In the genomic region with DNA sequence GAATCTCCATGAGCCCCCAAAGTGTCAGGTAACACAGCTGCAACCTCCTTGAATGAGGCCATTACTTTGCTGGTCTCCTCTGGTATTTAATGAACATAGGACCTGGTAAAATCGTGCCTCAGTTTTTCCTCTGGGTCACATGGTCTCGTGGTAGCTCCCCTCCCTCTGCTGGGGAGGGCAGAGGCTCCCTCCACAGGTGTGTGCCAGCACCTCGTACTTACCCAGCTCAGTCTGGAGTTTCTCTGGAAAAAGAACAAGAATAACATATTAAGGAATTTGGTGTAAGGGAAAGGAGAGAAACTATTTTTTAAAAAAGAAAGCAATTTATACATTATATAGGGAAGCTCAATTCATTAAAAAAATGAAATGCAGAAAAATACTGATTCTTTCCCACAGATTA, we compare ENCODE assay signal across 20 cellular contexts. TPM values are rescaled to one million over a fixed set of nuclear protein-coding genes. Genes with fewer than 3 reads are reported as not detected.
DNase-seq lines count a peak whose midpoint lies in the region; ATAC-seq and TF ChIP-seq lines count a peak whose summit lies in the region.
"Had no signal": no experiment of that assay in that cellular context is flagged by ENCODE, and none has a peak within 500 bp of the region (broad histone marks: within the 10 kb centered on the region; RNA-seq: fewer than 3 reads in every experiment).

No MANE protein-coding gene starts in this region.

- H3K27me3 Mint-ChIP-seq in GM23338 (ENCODE audit: insufficient read depth, low read depth, poor library complexity) (peaks cover 9% of the 10 kb centered on the region), WTC11 (ENCODE audit: low read depth) (peaks cover 10% of the 10 kb centered on the region), nephron progenitor cell (ENCODE audit: low read depth, poor library complexity) (peaks cover 13% of the 10 kb centered on the region)

- ATAC-seq in GM23338, result peak; percentile 56
- ATAC-seq in WTC11, result peak; percentile 44

- POLR2A ChIA-PET in WTC11 (lab: Charles Lee), result no interaction called here

- no peak overlapping the region for H3K27ac Mint-ChIP-seq in GM23338
- H3K27ac Mint-ChIP-seq in WTC11, result no peak overlapping the region
- H3K27ac Mint-ChIP-seq in nephron progenitor cell, result peak overlapping the region; percentile 46
- H3K27ac Mint-ChIP-seq: CD4-positive, alpha-beta memory T cell had no signal

- no peaks in the 10 kb centered on the region for H3K4me1 Mint-ChIP-seq in GM23338
- H3K4me1 Mint-ChIP-seq in WTC11, result 0 out of 2 replicates have a peak, but pooled peaks cover 3% of the 10 kb centered on the region
- H3K4me1 Mint-ChIP-seq in nephron progenitor cell, result peaks cover 5% of the 10 kb centered on the region
- H3K4me1 Mint-ChIP-seq: CD4-positive, alpha-beta memory T cell had no signal

- no peak for DNase-seq in GM23338 (ENCODE audit: low spot score)
- peak; percentile 18 for DNase-seq in H7
- no peak for DNase-seq in WTC11 (ENCODE audit: low spot score)
- no peak for DNase-seq in nephron progenitor cell
- no peak for DNase-seq in HK-2 (ENCODE audit: unreplicated experiment)
- no peak for DNase-seq in glomerular visceral epithelial cell (ENCODE audit: extremely low spot score)
- DNase-seq: C1 segment of cervical spinal cord; Calu3; CD4-positive, alpha-beta memory T cell; COR-L47; DMS53; DMS79 treated with DMSO at 0.1 percent for 48 hours; GF-D8; GOT3; HCEC 1CT had no signal

- no peaks in the 10 kb centered on the region for H4K20me1 ChIP-seq in GM23338 (replicated peaks; ENCODE audit: insufficient read depth)

- H3K79me2 ChIP-seq in GM23338 (replicated peaks; ENCODE audit: insufficient read depth), result no peaks in the 10 kb centered on the region

- no peak overlapping the region for H3K4me2 ChIP-seq in GM23338

- H2AFZ ChIP-seq in GM23338, result no peak overlapping the region

- H3K36me3 ChIP-seq in GM23338 (ENCODE audit: insufficient read depth) (no peaks in the 10 kb centered on the region), H7 (replicated peaks; ENCODE audit: control insufficient read depth, insufficient read depth, low read length) (no peaks in the 10 kb centered on the region)

- H3K9me3 Mint-ChIP-seq in GM23338, result peaks cover 3% of the 10 kb centered on the region; the same call in 1 of the 3 replicates
- H3K9me3 Mint-ChIP-seq in WTC11, result peaks cover 8% of the 10 kb centered on the region
- peaks cover 6% of the 10 kb centered on the region for H3K9me3 Mint-ChIP-seq in nephron progenitor cell

- H3K4me3 Mint-ChIP-seq in GM23338, result no peak overlapping the region
- no peak overlapping the region for H3K4me3 Mint-ChIP-seq in WTC11
- H3K4me3 Mint-ChIP-seq in nephron progenitor cell, result no peak overlapping the region
- H3K4me3 Mint-ChIP-seq: CD4-positive, alpha-beta memory T cell had no signal

- CTCF ChIA-PET in WTC11 (lab: Charles Lee), result interaction anchor here (0.8 to 4.7 kb wide), 6 partner anchors 12 to 384 kb away, joined by 3 to 20 read pairs (median 8); no protein-coding TSS in a partner anchor

- TF ChIP-seq CTCF in GM23338 (conservative IDR thresholded peaks at IDR 0.05; ENCODE audit: low read depth in 2 of 2) (no peak), WTC11 (IDR thresholded peaks at IDR 0.05) (no peak), nephron progenitor cell (IDR thresholded peaks at IDR 0.05) (no peak)

- H3K27me3 ChIP-seq in GM23338 (ENCODE audit: insufficient read depth) (no peaks in the 10 kb centered on the region), H7 (ENCODE audit: control insufficient read depth, insufficient read depth, low read length) (no peaks in the 10 kb centered on the region; the same call in 1 of the 2 replicates)

- H3F3A ChIP-seq in GM23338 (replicated peaks; ENCODE audit: low read depth), result no peaks in the 10 kb centered on the region

- H3K9me2 ChIP-seq in GM23338 (ENCODE audit: insufficient read depth), result no peaks in the 10 kb centered on the region

- no peaks in the 10 kb centered on the region for H3K4me1 ChIP-seq in GM23338 (ENCODE audit: insufficient read depth)

- no peak overlapping the region for H3K4me3 ChIP-seq in GM23338
- no peak overlapping the region for H3K4me3 ChIP-seq in H7 (ENCODE audit: insufficient read depth, low read depth, low read length)

- no peaks in the 10 kb centered on the region for H3K36me3 Mint-ChIP-seq in GM23338 (ENCODE audit: low read depth)
- H3K36me3 Mint-ChIP-seq in WTC11, result no peaks in the 10 kb centered on the region
- H3K36me3 Mint-ChIP-seq in nephron progenitor cell (ENCODE audit: low read depth), result no peaks in the 10 kb centered on the region
- H3K36me3 Mint-ChIP-seq: CD4-positive, alpha-beta memory T cell had no signal

- H3K27ac ChIP-seq in GM23338 (ENCODE audit: low read depth), result no peak overlapping the region

TF ChIP-seq in GM23338, 12 proteins besides CTCF, POLR2A, EP300 and RAD21:
- no peak for TF ChIP-seq NANOG (IDR thresholded peaks at IDR 0.05; ENCODE audit: borderline replicate concordance)
- TF ChIP-seq REST (IDR thresholded peaks at IDR 0.05; ENCODE audit: unreplicated experiment), result no peak
- no peak for TF ChIP-seq JUNB (IDR thresholded peaks at IDR 0.05; ENCODE audit: unreplicated experiment)

TF ChIP-seq in WTC11, 78 proteins besides CTCF, POLR2A, EP300 and RAD21 (continues in another document):
- TF ChIP-seq AR (CRISPR knock-in tag; IDR thresholded peaks at IDR 0.05) (no peak), USF2 (CRISPR knock-in tag; IDR thresholded peaks at IDR 0.05) (peak; percentile 40; the same call in 1 of the 2 replicates)
- TF ChIP-seq, protein P1, sequence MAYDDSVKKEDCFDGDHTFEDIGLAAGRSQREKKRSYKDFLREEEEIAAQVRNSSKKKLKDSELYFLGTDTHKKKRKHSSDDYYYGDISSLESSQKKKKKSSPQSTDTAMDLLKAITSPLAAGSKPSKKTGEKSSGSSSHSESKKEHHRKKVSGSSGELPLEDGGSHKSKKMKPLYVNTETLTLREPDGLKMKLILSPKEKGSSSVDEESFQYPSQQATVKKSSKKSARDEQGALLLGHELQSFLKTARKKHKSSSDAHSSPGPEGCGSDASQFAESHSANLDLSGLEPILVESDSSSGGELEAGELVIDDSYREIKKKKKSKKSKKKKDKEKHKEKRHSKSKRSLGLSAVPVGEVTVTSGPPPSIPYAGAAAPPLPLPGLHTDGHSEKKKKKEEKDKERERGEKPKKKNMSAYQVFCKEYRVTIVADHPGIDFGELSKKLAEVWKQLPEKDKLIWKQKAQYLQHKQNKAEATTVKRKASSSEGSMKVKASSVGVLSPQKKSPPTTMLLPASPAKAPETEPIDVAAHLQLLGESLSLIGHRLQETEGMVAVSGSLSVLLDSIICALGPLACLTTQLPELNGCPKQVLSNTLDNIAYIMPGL (CRISPR knock-in tag; IDR thresholded peaks at IDR 0.05), result no peak
- TF ChIP-seq, protein P2, sequence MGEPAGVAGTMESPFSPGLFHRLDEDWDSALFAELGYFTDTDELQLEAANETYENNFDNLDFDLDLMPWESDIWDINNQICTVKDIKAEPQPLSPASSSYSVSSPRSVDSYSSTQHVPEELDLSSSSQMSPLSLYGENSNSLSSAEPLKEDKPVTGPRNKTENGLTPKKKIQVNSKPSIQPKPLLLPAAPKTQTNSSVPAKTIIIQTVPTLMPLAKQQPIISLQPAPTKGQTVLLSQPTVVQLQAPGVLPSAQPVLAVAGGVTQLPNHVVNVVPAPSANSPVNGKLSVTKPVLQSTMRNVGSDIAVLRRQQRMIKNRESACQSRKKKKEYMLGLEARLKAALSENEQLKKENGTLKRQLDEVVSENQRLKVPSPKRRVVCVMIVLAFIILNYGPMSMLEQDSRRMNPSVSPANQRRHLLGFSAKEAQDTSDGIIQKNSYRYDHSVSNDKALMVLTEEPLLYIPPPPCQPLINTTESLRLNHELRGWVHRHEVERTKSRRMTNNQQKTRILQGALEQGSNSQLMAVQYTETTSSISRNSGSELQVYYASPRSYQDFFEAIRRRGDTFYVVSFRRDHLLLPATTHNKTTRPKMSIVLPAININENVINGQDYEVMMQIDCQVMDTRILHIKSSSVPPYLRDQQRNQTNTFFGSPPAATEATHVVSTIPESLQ (CRISPR knock-in tag; IDR thresholded peaks at IDR 0.05), result no peak

RNA-seq across cellular contexts. Expression of gene BTNL2, which starts 5.4 kb away (rescaled TPM):
- total RNA-seq in GM23338 (2014; rRNA removed; shearing (Covaris generic)), result not detected in 2 replicates
- not detected in 2 replicates for polyA plus RNA-seq in GM23338 (2016; fragmentation: Nextera tagmentation; extraction: Ambion mirVana)
- not detected in 2 replicates for total RNA-seq in H7 (2014; rRNA removed; shearing (Covaris generic))
- not detected in 3 replicates for total RNA-seq in WTC11 (2021)
- total RNA-seq: A172; A673; Calu3; CD4-positive, alpha-beta memory T cell; Daoy; G401 had no signal
- polyA plus RNA-seq: BJ; CD4-positive, alpha-beta memory T cell had no signal

RNA-seq across cellular contexts. Expression of gene TSBP1, which starts 29.9 kb away (rescaled TPM):
- not detected in 2 replicates for total RNA-seq in GM23338 (2014; rRNA removed; shearing (Covaris generic))
- polyA plus RNA-seq in GM23338 (2016; fragmentation: Nextera tagmentation; extraction: Ambion mirVana), result 0.15 TPM in 1 of 2 replicates, not detected in the other
- not detected in 2 replicates for total RNA-seq in H7 (2014; rRNA removed; shearing (Covaris generic))
- not detected in 3 replicates for total RNA-seq in WTC11 (2021)
- total RNA-seq: A172; A673; Calu3; CD4-positive, alpha-beta memory T cell; Daoy; G401 had no signal
- polyA plus RNA-seq: BJ; CD4-positive, alpha-beta memory T cell had no signal

RNA-seq across cellular contexts. Expression of gene HLA-DRA, which starts 38.1 kb away (rescaled TPM):
- 4.4 and 6.9 TPM in 2 replicates for total RNA-seq in GM23338 (2014; rRNA removed; shearing (Covaris generic))
- polyA plus RNA-seq in GM23338 (2016; fragmentation: Nextera tagmentation; extraction: Ambion mirVana), result 7.7 and 10.5 TPM in 2 replicates
- 0.33 TPM in 1 of 2 replicates, not detected in the other for total RNA-seq in H7 (2014; rRNA removed; shearing (Covaris generic))
- 2.8 to 3.9 TPM (median 3.6 TPM) in 3 replicates for total RNA-seq in WTC11 (2021)
- total RNA-seq: A172, A673, G401 had no signal
- polyA plus RNA-seq: BJ had no signal
